Comparison of ENCODE assay signal across 1 cellular context in genomic region chr14:93115069-93115919, GRCh38.
A peak's percentile ranks its signal among the peaks of the same experiment; 100 is the strongest.
TF ChIP-seq lines count a peak whose summit lies in the region.

No MANE protein-coding gene starts in this region.

TF ChIP-seq in HepG2, 621 proteins besides CTCF, POLR2A, EP300 and RAD21 (continued from another document):
- TF ChIP-seq, protein P1, sequence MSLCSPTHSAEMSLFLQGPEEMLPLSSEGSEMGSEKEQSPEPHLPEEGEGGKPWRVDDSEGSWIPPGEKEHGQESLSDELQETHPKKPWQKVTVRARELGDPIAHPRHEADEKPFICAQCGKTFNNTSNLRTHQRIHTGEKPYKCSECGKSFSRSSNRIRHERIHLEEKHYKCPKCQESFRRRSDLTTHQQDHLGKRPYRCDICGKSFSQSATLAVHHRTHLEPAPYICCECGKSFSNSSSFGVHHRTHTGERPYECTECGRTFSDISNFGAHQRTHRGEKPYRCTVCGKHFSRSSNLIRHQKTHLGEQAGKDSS (CRISPR knock-in tag; IDR thresholded peaks at IDR 0.05; ENCODE audit: borderline replicate concordance, low read depth), result no peak
- TF ChIP-seq NFE2L1 (CRISPR knock-in tag; IDR thresholded peaks at IDR 0.05; ENCODE audit: borderline replicate concordance), result no peak
- TF ChIP-seq ARNT2 (CRISPR knock-in tag; IDR thresholded peaks at IDR 0.05; ENCODE audit: low read depth), result 0 out of 2 replicates have a peak, but pooled peaks have one; percentile 29
- 0 out of 2 replicates have a peak, but pooled peaks have one; percentile 32 for TF ChIP-seq SALL1 (CRISPR knock-in tag; IDR thresholded peaks at IDR 0.05)
- TF ChIP-seq, protein P2, sequence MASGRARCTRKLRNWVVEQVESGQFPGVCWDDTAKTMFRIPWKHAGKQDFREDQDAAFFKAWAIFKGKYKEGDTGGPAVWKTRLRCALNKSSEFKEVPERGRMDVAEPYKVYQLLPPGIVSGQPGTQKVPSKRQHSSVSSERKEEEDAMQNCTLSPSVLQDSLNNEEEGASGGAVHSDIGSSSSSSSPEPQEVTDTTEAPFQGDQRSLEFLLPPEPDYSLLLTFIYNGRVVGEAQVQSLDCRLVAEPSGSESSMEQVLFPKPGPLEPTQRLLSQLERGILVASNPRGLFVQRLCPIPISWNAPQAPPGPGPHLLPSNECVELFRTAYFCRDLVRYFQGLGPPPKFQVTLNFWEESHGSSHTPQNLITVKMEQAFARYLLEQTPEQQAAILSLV (CRISPR knock-in tag; IDR thresholded peaks at IDR 0.05; ENCODE audit: borderline replicate concordance), result no peak; the same call in 1 of the 2 replicates
- no peak for TF ChIP-seq BRF2 (CRISPR knock-in tag; IDR thresholded peaks at IDR 0.05)
- TF ChIP-seq, protein P3, sequence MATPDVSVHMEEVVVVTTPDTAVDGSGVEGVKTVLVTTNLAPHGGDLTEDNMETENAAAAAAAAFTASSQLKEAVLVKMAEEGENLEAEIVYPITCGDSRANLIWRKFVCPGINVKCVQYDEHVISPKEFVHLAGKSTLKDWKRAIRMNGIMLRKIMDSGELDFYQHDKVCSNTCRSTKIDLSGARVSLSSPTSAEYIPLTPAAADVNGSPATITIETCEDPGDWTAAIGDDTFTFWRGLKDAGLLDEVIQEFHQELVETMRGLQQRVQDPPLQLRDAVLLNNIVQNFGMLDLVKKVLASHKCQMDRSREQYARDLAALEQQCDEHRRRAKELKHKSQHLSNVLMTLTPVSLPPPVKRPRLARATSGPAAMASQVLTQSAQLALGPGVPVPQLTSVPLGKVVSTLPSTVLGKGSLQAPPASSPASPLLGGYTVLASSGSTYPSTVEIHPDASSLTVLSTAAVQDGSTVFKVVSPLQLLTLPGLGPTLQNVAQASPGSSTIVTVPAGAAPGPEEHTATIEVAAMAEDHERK (CRISPR knock-in tag; IDR thresholded peaks at IDR 0.05; ENCODE audit: low read depth), result no peak
- TF ChIP-seq TCF7L2 (IDR thresholded peaks at IDR 0.05; ENCODE audit: low read depth, low read length), result no peak
- no peak for TF ChIP-seq PAX8 (CRISPR knock-in tag; IDR thresholded peaks at IDR 0.05; ENCODE audit: borderline replicate concordance)
- TF ChIP-seq ZFP1 (CRISPR knock-in tag; IDR thresholded peaks at IDR 0.05), result no peak
- TF ChIP-seq ZFY (CRISPR knock-in tag; IDR thresholded peaks at IDR 0.05), result peak; percentile 62
- TF ChIP-seq ZIK1 (CRISPR knock-in tag; IDR thresholded peaks at IDR 0.05; ENCODE audit: borderline replicate concordance, low read depth), result no peak
- TF ChIP-seq NFE2L2 (IDR thresholded peaks at IDR 0.05; ENCODE audit: low read length), result no peak
- TF ChIP-seq, protein P4, sequence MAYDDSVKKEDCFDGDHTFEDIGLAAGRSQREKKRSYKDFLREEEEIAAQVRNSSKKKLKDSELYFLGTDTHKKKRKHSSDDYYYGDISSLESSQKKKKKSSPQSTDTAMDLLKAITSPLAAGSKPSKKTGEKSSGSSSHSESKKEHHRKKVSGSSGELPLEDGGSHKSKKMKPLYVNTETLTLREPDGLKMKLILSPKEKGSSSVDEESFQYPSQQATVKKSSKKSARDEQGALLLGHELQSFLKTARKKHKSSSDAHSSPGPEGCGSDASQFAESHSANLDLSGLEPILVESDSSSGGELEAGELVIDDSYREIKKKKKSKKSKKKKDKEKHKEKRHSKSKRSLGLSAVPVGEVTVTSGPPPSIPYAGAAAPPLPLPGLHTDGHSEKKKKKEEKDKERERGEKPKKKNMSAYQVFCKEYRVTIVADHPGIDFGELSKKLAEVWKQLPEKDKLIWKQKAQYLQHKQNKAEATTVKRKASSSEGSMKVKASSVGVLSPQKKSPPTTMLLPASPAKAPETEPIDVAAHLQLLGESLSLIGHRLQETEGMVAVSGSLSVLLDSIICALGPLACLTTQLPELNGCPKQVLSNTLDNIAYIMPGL (CRISPR knock-in tag; IDR thresholded peaks at IDR 0.05; ENCODE audit: borderline replicate concordance in 1 of 2, low read depth in 1 of 2), result peak; percentile 8 to 15; a peak in 2 of 4 replicates
- TF ChIP-seq GABPB1 (CRISPR knock-in tag; IDR thresholded peaks at IDR 0.05), result 0 out of 2 replicates have a peak, but pooled peaks have one; percentile 33
- no peak for TF ChIP-seq ZBTB3 (CRISPR knock-in tag; IDR thresholded peaks at IDR 0.05; ENCODE audit: borderline replicate concordance, low read depth)
- TF ChIP-seq RXRA (CRISPR knock-in tag; IDR thresholded peaks at IDR 0.05), result no peak
- TF ChIP-seq CBX2 (IDR thresholded peaks at IDR 0.05; ENCODE audit: low read depth, low read length), result no peak
- TF ChIP-seq CBX2 (CRISPR knock-in tag; IDR thresholded peaks at IDR 0.05; ENCODE audit: low read depth), result no peak
- TF ChIP-seq ZNF83 (CRISPR knock-in tag; IDR thresholded peaks at IDR 0.05; ENCODE audit: borderline replicate concordance), result no peak
- no peak for TF ChIP-seq TEF (CRISPR knock-in tag; IDR thresholded peaks at IDR 0.05)
- TF ChIP-seq, protein P5, sequence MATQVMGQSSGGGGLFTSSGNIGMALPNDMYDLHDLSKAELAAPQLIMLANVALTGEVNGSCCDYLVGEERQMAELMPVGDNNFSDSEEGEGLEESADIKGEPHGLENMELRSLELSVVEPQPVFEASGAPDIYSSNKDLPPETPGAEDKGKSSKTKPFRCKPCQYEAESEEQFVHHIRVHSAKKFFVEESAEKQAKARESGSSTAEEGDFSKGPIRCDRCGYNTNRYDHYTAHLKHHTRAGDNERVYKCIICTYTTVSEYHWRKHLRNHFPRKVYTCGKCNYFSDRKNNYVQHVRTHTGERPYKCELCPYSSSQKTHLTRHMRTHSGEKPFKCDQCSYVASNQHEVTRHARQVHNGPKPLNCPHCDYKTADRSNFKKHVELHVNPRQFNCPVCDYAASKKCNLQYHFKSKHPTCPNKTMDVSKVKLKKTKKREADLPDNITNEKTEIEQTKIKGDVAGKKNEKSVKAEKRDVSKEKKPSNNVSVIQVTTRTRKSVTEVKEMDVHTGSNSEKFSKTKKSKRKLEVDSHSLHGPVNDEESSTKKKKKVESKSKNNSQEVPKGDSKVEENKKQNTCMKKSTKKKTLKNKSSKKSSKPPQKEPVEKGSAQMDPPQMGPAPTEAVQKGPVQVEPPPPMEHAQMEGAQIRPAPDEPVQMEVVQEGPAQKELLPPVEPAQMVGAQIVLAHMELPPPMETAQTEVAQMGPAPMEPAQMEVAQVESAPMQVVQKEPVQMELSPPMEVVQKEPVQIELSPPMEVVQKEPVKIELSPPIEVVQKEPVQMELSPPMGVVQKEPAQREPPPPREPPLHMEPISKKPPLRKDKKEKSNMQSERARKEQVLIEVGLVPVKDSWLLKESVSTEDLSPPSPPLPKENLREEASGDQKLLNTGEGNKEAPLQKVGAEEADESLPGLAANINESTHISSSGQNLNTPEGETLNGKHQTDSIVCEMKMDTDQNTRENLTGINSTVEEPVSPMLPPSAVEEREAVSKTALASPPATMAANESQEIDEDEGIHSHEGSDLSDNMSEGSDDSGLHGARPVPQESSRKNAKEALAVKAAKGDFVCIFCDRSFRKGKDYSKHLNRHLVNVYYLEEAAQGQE (IDR thresholded peaks at IDR 0.05; ENCODE audit: borderline replicate concordance in 1 of 2, low read depth in 1 of 2, low read length in 2 of 2), result no peak
- no peak for TF ChIP-seq ISX (CRISPR knock-in tag; conservative IDR thresholded peaks at IDR 0.05)
- TF ChIP-seq ZNF652 (CRISPR knock-in tag; IDR thresholded peaks at IDR 0.05; ENCODE audit: borderline replicate concordance, low read depth), result no peak
- TF ChIP-seq, protein P6, sequence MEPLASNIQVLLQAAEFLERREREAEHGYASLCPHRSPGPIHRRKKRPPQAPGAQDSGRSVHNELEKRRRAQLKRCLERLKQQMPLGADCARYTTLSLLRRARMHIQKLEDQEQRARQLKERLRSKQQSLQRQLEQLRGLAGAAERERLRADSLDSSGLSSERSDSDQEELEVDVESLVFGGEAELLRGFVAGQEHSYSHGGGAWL (CRISPR knock-in tag; IDR thresholded peaks at IDR 0.05), result no peak
- no peak for TF ChIP-seq KDM6A (CRISPR knock-in tag; IDR thresholded peaks at IDR 0.05; ENCODE audit: low read depth)
- TF ChIP-seq, protein P7, sequence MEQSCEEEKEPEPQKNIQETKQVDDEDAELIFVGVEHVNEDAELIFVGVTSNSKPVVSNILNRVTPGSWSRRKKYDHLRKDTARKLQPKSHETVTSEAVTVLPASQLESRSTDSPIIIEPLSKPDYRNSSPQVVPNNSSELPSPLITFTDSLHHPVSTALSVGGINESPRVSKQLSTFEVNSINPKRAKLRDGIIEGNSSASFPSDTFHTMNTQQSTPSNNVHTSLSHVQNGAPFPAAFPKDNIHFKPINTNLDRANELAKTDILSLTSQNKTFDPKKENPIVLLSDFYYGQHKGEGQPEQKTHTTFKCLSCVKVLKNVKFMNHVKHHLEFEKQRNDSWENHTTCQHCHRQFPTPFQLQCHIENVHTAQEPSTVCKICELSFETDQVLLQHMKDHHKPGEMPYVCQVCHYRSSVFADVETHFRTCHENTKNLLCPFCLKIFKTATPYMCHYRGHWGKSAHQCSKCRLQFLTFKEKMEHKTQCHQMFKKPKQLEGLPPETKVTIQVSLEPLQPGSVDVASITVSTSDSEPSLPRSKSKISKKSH (CRISPR knock-in tag; IDR thresholded peaks at IDR 0.05; ENCODE audit: borderline replicate concordance), result no peak
